Comparison of ENCODE assay signal across 8 cellular contexts in genomic region chr11:72724851-72725730, GRCh38. TPM values are rescaled to one million over a fixed set of nuclear protein-coding genes. Genes with fewer than 3 reads are reported as not detected.
A peak's percentile ranks its signal among the peaks of the same experiment; 100 is the strongest.
DNase-seq lines count a peak whose midpoint lies in the region; ATAC-seq lines count a peak whose summit lies in the region.

No MANE protein-coding gene starts in this region.

- peaks cover 33% of the 10 kb centered on the region for H3K36me3 Mint-ChIP-seq in central memory CD8-positive, alpha-beta T cell (ENCODE audit: insufficient read depth)

- no peak for ATAC-seq in central memory CD8-positive, alpha-beta T cell (replicated peaks; ENCODE audit: extremely low read depth, poor library complexity, severe bottlenecking)
- ATAC-seq in HG02970 (IDR thresholded peaks at IDR 0.05; ENCODE audit: low FRiP score, unreplicated experiment) = no peak

- peak overlapping the region; percentile 69 for H3K4me3 Mint-ChIP-seq in central memory CD8-positive, alpha-beta T cell

- H3K27ac Mint-ChIP-seq in central memory CD8-positive, alpha-beta T cell (ENCODE audit: low read depth) = peak overlapping the region; percentile 93

- peaks cover 48% of the 10 kb centered on the region for H3K4me1 Mint-ChIP-seq in central memory CD8-positive, alpha-beta T cell

- H3K36me3 ChIP-seq in H7 (replicated peaks; ENCODE audit: control insufficient read depth, insufficient read depth, low read length) = peaks cover 4% of the 10 kb centered on the region

- H3K27me3 Mint-ChIP-seq in central memory CD8-positive, alpha-beta T cell = no peaks in the 10 kb centered on the region

- H3K9me3 Mint-ChIP-seq in central memory CD8-positive, alpha-beta T cell = no peaks in the 10 kb centered on the region

- H3K4me3 ChIP-seq in H7 (ENCODE audit: insufficient read depth, low read depth, low read length) = no peak overlapping the region

- DNase-seq in AG08396 (ENCODE audit: low spot score) (peak; percentile 76), H7 (peak; percentile 93), NCI-H460 (ENCODE audit: extremely low read depth, low read depth) (peak; percentile 68), left kidney (ENCODE audit: low read depth, low spot score) (peak; percentile 94)
- peak; percentile 67 to 78 for DNase-seq in activated CD4-positive, alpha-beta T cell treated with anti-CD3 and anti-CD28 coated beads for 24 hours (ENCODE audit: low read depth in 2 of 2)
- DNase-seq in central memory CD8-positive, alpha-beta T cell (ENCODE audit: low spot score in 2 of 2) = peak; percentile 76 to 81
- peak; percentile 65 to 71 for DNase-seq in stimulated activated CD4-positive, alpha-beta T cell treated with anti-CD3 and anti-CD28 coated beads, Interleukin-4, amount 100 ng/mL, for 4 hours

- H3K27me3 ChIP-seq in H7 (ENCODE audit: control insufficient read depth, insufficient read depth, low read length) = no peaks in the 10 kb centered on the region

RNA-seq across cellular contexts. Expression of gene ARAP1, which starts 27.1 kb away (rescaled TPM):
- 85.2 and 85.5 TPM in 2 replicates for total RNA-seq in H7 (2014; rRNA removed; shearing (Covaris generic))
- total RNA-seq in NCI-H460 (2014; rRNA removed; shearing (Covaris generic)) = 20.0 and 24.8 TPM in 2 replicates
- polyA plus RNA-seq in NCI-H460 (2014; cell fraction: nucleus; rRNA removed) = 65.8 and 71.2 TPM in 2 replicates

RNA-seq across cellular contexts. Expression of gene PDE2A, which starts 50.9 kb away (rescaled TPM):
- total RNA-seq in H7 (2014; rRNA removed; shearing (Covaris generic)) = 1.9 and 2.9 TPM in 2 replicates
- 0.55 and 0.92 TPM in 2 replicates for total RNA-seq in NCI-H460 (2014; rRNA removed; shearing (Covaris generic))
- 0.04 and 0.41 TPM in 2 replicates for polyA plus RNA-seq in NCI-H460 (2014; cell fraction: nucleus; rRNA removed)
